In genomic region chr15:80512729-80513670, GRCh38 we compare ENCODE assay signal across 10 cellular contexts.
A peak's percentile ranks its signal among the peaks of the same experiment; 100 is the strongest.
DNase-seq lines count a peak whose midpoint lies in the region; ATAC-seq and TF ChIP-seq lines count a peak whose summit lies in the region.
"Had no signal": no experiment of that assay in that cellular context is flagged by ENCODE, and none has a peak within 500 bp of the region (broad histone marks: within the 10 kb centered on the region; RNA-seq: fewer than 3 reads in every experiment).

No MANE protein-coding gene starts in this region.

- ATAC-seq in left lobe of liver (peak; percentile 72), HG02798 (IDR thresholded peaks at IDR 0.05; ENCODE audit: poor library complexity, unreplicated experiment) (no peak), psoas muscle (no peak)
- ATAC-seq: stimulated activated naive CD8-positive, alpha-beta T cell treated with anti-CD3 and anti-CD28 coated beads, Interleukin-15, amount 100 ng/mL, for 72 hours had no signal

- no peaks in the 10 kb centered on the region for H3K27me3 ChIP-seq in psoas muscle (ENCODE audit: insufficient read depth in 3 of 3, low read length in 2 of 3)

- WGBS in psoas muscle, 3 donors = 76 to 78% (median 78%) methylated on average over 4 of the region's 4 CpGs

- H3K4me1 Mint-ChIP-seq in brain = peaks cover 6% of the 10 kb centered on the region

- H3K9me3 Mint-ChIP-seq in brain = peaks cover 18 to 45% (median 31%) of the 10 kb centered on the region in 5 experiments

- H3K9me3 ChIP-seq in psoas muscle = peaks cover 10% of the 10 kb centered on the region

- intact Hi-C loops in psoas muscle (cut with DNase I) = no loop called here

- H3K4me3 Mint-ChIP-seq in brain = no peak overlapping the region
- H3K4me3 Mint-ChIP-seq: stimulated activated naive CD8-positive, alpha-beta T cell treated with anti-CD3 and anti-CD28 coated beads, Interleukin-15, amount 100 ng/mL, for 72 hours had no signal

- peaks cover 84% of the 10 kb centered on the region for H3K36me3 Mint-ChIP-seq in brain

- TF ChIP-seq CTCF in C4-2B (conservative IDR thresholded peaks at IDR 0.05) = peak; percentile 50
- peak; percentile 35 to 44 for TF ChIP-seq CTCF in brain (conservative IDR thresholded peaks at IDR 0.05)
- TF ChIP-seq CTCF in psoas muscle (IDR thresholded peaks at IDR 0.05) = no peak
- no peak for TF ChIP-seq CTCF in GM10248 (IDR thresholded peaks at IDR 0.05; ENCODE audit: control extremely low read depth, extremely low read depth, low read depth, missing control alignments)

- CTCF ChIA-PET in GM10248 (lab: Yijun Ruan, JAX) = no interaction called here

- peaks cover 0 to 7% of the 10 kb centered on the region in 2 donors for H3K36me3 ChIP-seq in psoas muscle (ENCODE audit: insufficient read depth in 1 of 2, low read depth in 1 of 2)

- no peaks in the 10 kb centered on the region for H3K4me1 ChIP-seq in psoas muscle
- H3K4me1 ChIP-seq: parathyroid adenoma had no signal

- DNase-seq in HT1080 (ENCODE audit: low read depth) (peak; percentile 48), left lobe of liver (ENCODE audit: low spot score) (no peak), psoas muscle (no peak), GM10248 (ENCODE audit: extremely low spot score) (no peak), GM03348 (ENCODE audit: low spot score) (no peak)
- DNase-seq: stimulated activated naive CD8-positive, alpha-beta T cell treated with anti-CD3 and anti-CD28 coated beads, Interleukin-15, amount 100 ng/mL, for 72 hours had no signal

- H3K27ac Mint-ChIP-seq in brain = peak overlapping the region in 2 of 5 experiments; percentile 0 to 18

- H3K27ac ChIP-seq in C4-2B (no peak overlapping the region), psoas muscle (no peak overlapping the region)
- H3K27ac ChIP-seq: parathyroid adenoma had no signal

- H3K4me3 ChIP-seq in psoas muscle = no peak overlapping the region

- POLR2A ChIA-PET in GM10248 (lab: Yijun Ruan, JAX) = no interaction called here

- no peaks in the 10 kb centered on the region for H3K27me3 Mint-ChIP-seq in brain
- H3K27me3 Mint-ChIP-seq: stimulated activated naive CD8-positive, alpha-beta T cell treated with anti-CD3 and anti-CD28 coated beads, Interleukin-15, amount 100 ng/mL, for 72 hours had no signal

Comparison
In these comparisons a context has a peak if more than half of its experiments do, and no peak if none do; other contexts are left out.
1. CTCF ChIP-seq: peak in C4-2B (single experiment) and brain (2 of 2); none in psoas muscle (single experiment) and GM10248 (single experiment).